ENCODE assay signal across 18 cellular contexts in the genomic region with DNA sequence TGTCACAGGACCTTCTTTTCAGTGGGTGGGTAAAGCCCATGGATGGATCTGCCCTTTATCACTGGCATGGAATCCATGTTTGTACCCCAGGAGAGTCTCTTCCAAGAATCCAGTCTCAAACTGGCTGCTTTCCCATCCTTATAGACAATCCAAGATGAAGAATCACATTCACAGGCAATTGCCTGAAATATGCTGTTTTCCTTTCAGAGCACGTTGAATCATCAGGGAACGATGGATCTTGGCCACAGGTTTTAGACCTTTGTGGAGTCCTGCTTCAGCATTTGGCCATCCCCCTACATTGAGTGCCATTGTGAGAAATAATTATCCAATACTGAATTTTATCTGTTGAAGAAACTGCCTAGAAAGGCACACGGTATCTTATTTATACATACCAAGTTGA.
"Had no signal": no experiment of that assay in that cellular context is flagged by ENCODE, and none has a peak within 500 bp of the region (broad histone marks: within the 10 kb centered on the region; RNA-seq: fewer than 3 reads in every experiment).

No MANE protein-coding gene starts in this region.

- H3K27me3 ChIP-seq: gastrocnemius medialis, heart right ventricle had no signal

- H3K9me3 Mint-ChIP-seq: endodermal cell, neural crest cell had no signal

- H3K9me3 ChIP-seq: gastrocnemius medialis, heart right ventricle, lower lobe of right lung, mucosa of descending colon had no signal

- H3K4me3 ChIP-seq: coronary artery, gastrocnemius medialis, heart right ventricle, lower lobe of right lung, mucosa of descending colon, skin epidermis had no signal

- ATAC-seq: gastrocnemius medialis; heart right ventricle; left lobe of liver; lower lobe of right lung; mucosa of descending colon; naive thymus-derived CD8-positive, alpha-beta T cell; sciatic nerve had no signal

- H3K36me3 ChIP-seq: gastrocnemius medialis, heart right ventricle, lower lobe of right lung had no signal

- H3K27ac ChIP-seq: coronary artery, gastrocnemius medialis, heart right ventricle, lower lobe of right lung, skin epidermis had no signal

- H3K4me1 Mint-ChIP-seq: memory B cell; naive thymus-derived CD8-positive, alpha-beta T cell; neural crest cell had no signal

- H3K4me3 Mint-ChIP-seq: endodermal cell; memory B cell; naive thymus-derived CD8-positive, alpha-beta T cell; neural crest cell had no signal

- DNase-seq: effector CD4-positive, alpha-beta T cell; endodermal cell; erythroblast; gastrocnemius medialis; hypothalamus; lower lobe of right lung; mucosa of descending colon; naive thymus-derived CD8-positive, alpha-beta T cell; posterior cingulate gyrus; stimulated activated naive CD4-positive, alpha-beta T cell treated with Interleukin-2 at 50 U/mL for 16 hours; trophoblast cell had no signal

- H3K27ac Mint-ChIP-seq: endodermal cell; memory B cell; naive thymus-derived CD8-positive, alpha-beta T cell had no signal

- H3K4me1 ChIP-seq: gastrocnemius medialis, lower lobe of right lung had no signal

- H3K36me3 Mint-ChIP-seq: memory B cell; naive thymus-derived CD8-positive, alpha-beta T cell had no signal
